12 cellular contexts compared by ENCODE assay signal in the genomic region with DNA sequence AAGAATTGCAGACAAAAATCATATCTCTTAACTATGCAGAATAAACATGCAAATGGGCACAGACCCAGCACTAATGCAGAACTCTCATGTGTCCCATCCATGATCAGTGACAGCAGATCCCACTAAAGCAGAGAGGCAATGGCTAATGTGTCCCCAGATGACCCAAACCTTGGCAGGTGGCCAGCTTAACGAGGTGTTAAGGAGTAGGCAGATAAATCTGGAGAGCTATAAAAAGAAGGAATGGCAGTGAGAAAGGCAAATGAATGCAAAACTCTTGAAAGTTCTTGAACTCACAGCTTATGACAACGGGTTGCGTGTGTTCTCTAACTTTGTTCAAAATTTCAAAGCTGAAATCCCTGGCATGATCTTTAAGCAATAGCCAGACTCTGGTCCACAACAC.
DNase-seq lines count a peak whose midpoint lies in the region; ATAC-seq and TF ChIP-seq lines count a peak whose summit lies in the region.
"Had no signal": no experiment of that assay in that cellular context is flagged by ENCODE, and none has a peak within 500 bp of the region (broad histone marks: within the 10 kb centered on the region; RNA-seq: fewer than 3 reads in every experiment).

No MANE protein-coding gene starts in this region.

- H3K27ac ChIP-seq in body of pancreas, result no peak overlapping the region
- no peak overlapping the region for H3K27ac ChIP-seq in sigmoid colon
- H3K27ac ChIP-seq: 22Rv1, testis had no signal

- H3K27me3 ChIP-seq in body of pancreas, result no peaks in the 10 kb centered on the region
- no peaks in the 10 kb centered on the region for H3K27me3 ChIP-seq in sigmoid colon
- H3K27me3 ChIP-seq: testis had no signal

- peaks cover 11% of the 10 kb centered on the region for H3K4me1 Mint-ChIP-seq in nephron progenitor cell

- no peak overlapping the region for H3K4me3 Mint-ChIP-seq in nephron progenitor cell

- peaks cover 19% of the 10 kb centered on the region for H3K9me3 Mint-ChIP-seq in nephron progenitor cell

- H3K9me3 ChIP-seq in body of pancreas, result no peaks in the 10 kb centered on the region
- H3K9me3 ChIP-seq in sigmoid colon, result no peaks in the 10 kb centered on the region
- H3K9me3 ChIP-seq: testis had no signal

- no peak for TF ChIP-seq EP300 in sigmoid colon (IDR thresholded peaks at IDR 0.05)

- H3K36me3 ChIP-seq in body of pancreas (replicated peaks in 1 of 2; ENCODE audit: insufficient read depth in 1 of 2, low read depth in 2 of 2) (no peaks in the 10 kb centered on the region), sigmoid colon (no peaks in the 10 kb centered on the region)

- no peak overlapping the region for H3K4me3 ChIP-seq in body of pancreas
- H3K4me3 ChIP-seq in sigmoid colon, result no peak overlapping the region
- H3K4me3 ChIP-seq: testis had no signal

- DNase-seq in DMS153 (lab: John Stamatoyannopoulos, UW), result peak; percentile 42
- DNase-seq in DMS153 treated with DMSO at 0.1 percent for 48 hours (lab: John Stamatoyannopoulos, UW; ENCODE audit: unreplicated experiment), result no peak
- peak; percentile 78 for DNase-seq in NCI-H2029 treated with DMSO at 0.1 percent for 48 hours (lab: John Stamatoyannopoulos, UW)
- peak; percentile 5 to 39 (median 25) for DNase-seq in body of pancreas
- peak; percentile 12 for DNase-seq in nephron progenitor cell
- DNase-seq in T-helper 1 cell, result no peak
- DNase-seq in DMS114 treated with DMSO at 0.1 percent for 48 hours (lab: John Stamatoyannopoulos, UW; ENCODE audit: unreplicated experiment), result no peak
- no peak for DNase-seq in sigmoid colon
- DNase-seq: activated T-cell treated with anti-CD3 and anti-CD28 coated beads, Interleukin-2, amount 50 U/mL, for 1 hour; dermis blood vessel endothelial cell; testis had no signal

- H3K27ac Mint-ChIP-seq in nephron progenitor cell, result no peak overlapping the region

- intact Hi-C loops in body of pancreas (cut with DNase I), result no loop called here
- intact Hi-C loops in sigmoid colon (cut with DNase I), result no loop called here

- H3K27me3 Mint-ChIP-seq in nephron progenitor cell (ENCODE audit: low read depth, poor library complexity), result peaks cover 3% of the 10 kb centered on the region

- WGBS in body of pancreas, 2 donors, result 29 to 35% methylated on average over 3 of the region's 3 CpGs
- 20 to 51% methylated on average over 3 of the region's 3 CpGs for WGBS in sigmoid colon, 2 donors

- no peak for TF ChIP-seq POLR2A in body of pancreas (IDR thresholded peaks at IDR 0.05)
- no peak for TF ChIP-seq POLR2A in sigmoid colon (IDR thresholded peaks at IDR 0.05)

- no peaks in the 10 kb centered on the region for H3K4me1 ChIP-seq in body of pancreas
- H3K4me1 ChIP-seq in sigmoid colon, result no peaks in the 10 kb centered on the region
- H3K4me1 ChIP-seq: testis had no signal

- peaks cover 9% of the 10 kb centered on the region for H3K36me3 Mint-ChIP-seq in nephron progenitor cell (ENCODE audit: low read depth)

- ATAC-seq in body of pancreas, result no peak

- no peak for TF ChIP-seq CTCF in body of pancreas (IDR thresholded peaks at IDR 0.05)
- no peak for TF ChIP-seq CTCF in nephron progenitor cell (IDR thresholded peaks at IDR 0.05)
- no peak for TF ChIP-seq CTCF in sigmoid colon (IDR thresholded peaks at IDR 0.05)

Comparison
In these comparisons a context has a peak if more than half of its experiments do, and no peak if none do; other contexts are left out.
1. DNase-seq: peak in DMS153 (single experiment), NCI-H2029 treated with DMSO at 0.1 percent for 48 hours (single experiment), body of pancreas (4 of 4) and nephron progenitor cell (single experiment); none in DMS153 treated with DMSO at 0.1 percent for 48 hours (single experiment), T-helper 1 cell (0 of 5), DMS114 treated with DMSO at 0.1 percent for 48 hours (single experiment) and sigmoid colon (single experiment).